8 cellular contexts compared by ENCODE assay signal in genomic region chr9:137423810-137424291, GRCh38. TPM values are rescaled to one million over a fixed set of nuclear protein-coding genes. Genes with fewer than 3 reads are reported as not detected.
DNase-seq lines count a peak whose midpoint lies in the region; ATAC-seq, FAIRE-seq and TF ChIP-seq lines count a peak whose summit lies in the region.

No MANE protein-coding gene starts in this region.

- DNase-seq in activated CD4-positive, alpha-beta T cell treated with anti-CD3 and anti-CD28 coated beads for 36 hours: no peak
- DNase-seq in activated CD4-positive, alpha-beta T cell treated with anti-CD3 and anti-CD28 coated beads, Interleukin-2, amount 50 U/mL, for 1 hour: no peak
- no peak for DNase-seq in NT2/D1 (ENCODE audit: low read depth, low spot score)
- no peak for DNase-seq in omental fat pad (ENCODE audit: low spot score)
- no peak for DNase-seq in NCI-H2081 treated with DMSO at 0.1 percent for 48 hours (lab: John Stamatoyannopoulos, UW)
- DNase-seq in D721Med (ENCODE audit: insufficient read length, low spot score): no peak
- no peak for DNase-seq in SIG-M5 treated with dmso at 0.1 percent for 504 hours (lab: John Stamatoyannopoulos, UW; ENCODE audit: unreplicated experiment)

- H3K4me3 ChIP-seq in NT2/D1 (ENCODE audit: insufficient read length, low read depth): peak overlapping the region; percentile 53

- peaks cover 9% of the 10 kb centered on the region for H3K4me1 ChIP-seq in NT2/D1 (ENCODE audit: insufficient read depth, insufficient read length)

- H3K4me1 Mint-ChIP-seq in activated CD4-positive, alpha-beta T cell treated with anti-CD3 and anti-CD28 coated beads for 36 hours: peaks cover 12% of the 10 kb centered on the region

- POLR2A ChIA-PET in activated CD4-positive, alpha-beta T cell treated with anti-CD3 and anti-CD28 coated beads for 36 hours (lab: Charles Lee): no interaction called here

- TF ChIP-seq CTCF in omental fat pad (IDR thresholded peaks at IDR 0.05): no peak
- TF ChIP-seq CTCF in D721Med (IDR thresholded peaks at IDR 0.05; ENCODE audit: insufficient read depth, missing control alignments): no peak

- no peak for ATAC-seq in activated CD4-positive, alpha-beta T cell treated with anti-CD3 and anti-CD28 coated beads for 36 hours
- ATAC-seq in esophagus mucosa (peak; percentile 68), omental fat pad (ENCODE audit: low FRiP score) (peak; percentile 68)

- H3K27me3 Mint-ChIP-seq in activated CD4-positive, alpha-beta T cell treated with anti-CD3 and anti-CD28 coated beads for 36 hours: no peaks in the 10 kb centered on the region

- intact Hi-C loops in activated CD4-positive, alpha-beta T cell treated with anti-CD3 and anti-CD28 coated beads for 36 hours (cut with DNase I, micrococcal nuclease): loop anchor here (1.0 to 10.0 kb wide), 18 partner anchors 21 to 941 kb away; partner anchors contain the start of genes ARRDC1 (in 1 of the 2), MRPL41 (in 1 of the 2), NELFB (in 1 of the 2) and NRARP (in 1 of the 2)

- H3K36me3 Mint-ChIP-seq in activated CD4-positive, alpha-beta T cell treated with anti-CD3 and anti-CD28 coated beads for 36 hours (ENCODE audit: low read depth): no peaks in the 10 kb centered on the region

- peaks cover 20% of the 10 kb centered on the region for H3K27me3 ChIP-seq in NT2/D1 (ENCODE audit: insufficient read depth, insufficient read length)

- no peak for FAIRE-seq in D721Med (lab: Jason Lieb, UNC)

- peak overlapping the region; percentile 54 for H3K4me3 Mint-ChIP-seq in activated CD4-positive, alpha-beta T cell treated with anti-CD3 and anti-CD28 coated beads for 36 hours

- H3K9me3 Mint-ChIP-seq in activated CD4-positive, alpha-beta T cell treated with anti-CD3 and anti-CD28 coated beads for 36 hours (ENCODE audit: low read depth): no peaks in the 10 kb centered on the region

- peak overlapping the region; percentile 64 for H3K9ac ChIP-seq in NT2/D1 (ENCODE audit: insufficient read length, low read depth)

- H3K27ac Mint-ChIP-seq in activated CD4-positive, alpha-beta T cell treated with anti-CD3 and anti-CD28 coated beads for 36 hours: no peak overlapping the region

- peaks cover 5% of the 10 kb centered on the region for H3K36me3 ChIP-seq in NT2/D1 (ENCODE audit: insufficient read depth, insufficient read length, low read length)

- CTCF ChIA-PET in activated CD4-positive, alpha-beta T cell treated with anti-CD3 and anti-CD28 coated beads for 36 hours (lab: Charles Lee): interaction anchor here (0.8 kb wide), 1 partner anchor 13 kb away, joined by 3 read pairs; no protein-coding TSS in a partner anchor

- H3K9me3 ChIP-seq in NT2/D1 (ENCODE audit: insufficient read depth, low read length): no peaks in the 10 kb centered on the region

RNA-seq across cellular contexts. Expression of gene NOXA1, which starts 0.7 kb away (rescaled TPM):
- 1 to 10 TPM in 1 of 2 experiments, under 1 TPM in 1; 0.97 to 1.7 TPM for total RNA-seq in activated CD4-positive, alpha-beta T cell treated with anti-CD3 and anti-CD28 coated beads for 36 hours
- total RNA-seq in esophagus mucosa (5.5 TPM), omental fat pad (1 to 10 TPM in 3 of 4 donors, under 1 TPM in 1; 0.84 to 3.8 (median 2.1) TPM)

RNA-seq across cellular contexts. Expression of gene EXD3, which starts 0.9 kb away (rescaled TPM):
- total RNA-seq in activated CD4-positive, alpha-beta T cell treated with anti-CD3 and anti-CD28 coated beads for 36 hours: 1 to 10 TPM; 6.7 to 7.1 TPM
- total RNA-seq in esophagus mucosa (8.1 TPM), omental fat pad (10 to 100 TPM in 3 of 4 donors, 1 to 10 TPM in 1; 8.3 to 18.3 (median 10.5) TPM)

RNA-seq across cellular contexts. Expression of gene ENTPD8, which starts 17.3 kb away (rescaled TPM):
- not detected for total RNA-seq in activated CD4-positive, alpha-beta T cell treated with anti-CD3 and anti-CD28 coated beads for 36 hours
- total RNA-seq in esophagus mucosa (not detected), omental fat pad (not detected)

RNA-seq across cellular contexts. Expression of gene NSMF, which starts 35.3 kb away (rescaled TPM):
- 10 to 100 TPM; 63.6 to 65.0 TPM for total RNA-seq in activated CD4-positive, alpha-beta T cell treated with anti-CD3 and anti-CD28 coated beads for 36 hours
- total RNA-seq in esophagus mucosa: 13.9 TPM
- 10 to 100 TPM; 29.6 to 59.9 (median 31.5) TPM for total RNA-seq in omental fat pad
